Comparison of ENCODE assay signal across 13 cellular contexts in the genomic region with DNA sequence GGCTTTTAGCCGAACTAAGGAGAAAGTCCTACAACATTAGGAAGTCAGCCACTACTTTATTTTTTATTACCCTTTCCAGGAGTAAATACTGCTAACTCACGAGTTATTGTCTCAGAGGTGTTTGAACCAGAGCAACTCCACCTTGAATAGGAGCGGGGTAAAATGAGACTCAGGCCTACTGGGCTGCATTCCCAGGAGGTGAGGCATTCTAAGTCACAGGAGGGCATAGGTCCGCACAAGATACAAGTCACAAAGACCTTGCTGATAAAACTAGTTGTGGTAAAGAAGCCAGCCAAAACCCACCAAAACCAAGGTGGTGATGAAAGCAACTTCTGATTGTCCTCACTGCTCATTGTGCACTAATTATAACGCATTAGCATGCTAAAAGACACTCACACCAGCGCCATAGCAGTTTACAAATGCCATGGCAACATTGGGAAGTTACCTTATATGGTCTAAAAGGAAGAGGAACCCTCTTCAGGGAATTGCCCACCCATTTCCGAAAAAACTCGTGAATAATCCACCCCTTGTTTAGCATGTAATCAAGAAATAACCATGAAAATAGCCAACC.
"Had no signal": no experiment of that assay in that cellular context is flagged by ENCODE, and none has a peak within 500 bp of the region (broad histone marks: within the 10 kb centered on the region; RNA-seq: fewer than 3 reads in every experiment).

No MANE protein-coding gene starts in this region.

- ATAC-seq: activated CD4-positive, CD25-positive, alpha-beta regulatory T cell treated with anti-CD3 and anti-CD28 coated beads, Interleukin-2, amount 50 U/mL, for 24 hours; activated naive CD4-positive, alpha-beta T cell treated with anti-CD3 and anti-CD28 coated beads, Interleukin-2, amount 50 U/mL, for 72 hours; left ventricle myocardium superior; T-helper 17 cell had no signal

- H3K36me3 ChIP-seq: brain microvascular endothelial cell, esophagus muscularis mucosa, ovary, upper lobe of left lung had no signal

- H3K4me3 ChIP-seq: esophagus muscularis mucosa, ovary, upper lobe of left lung had no signal

- H3K27ac ChIP-seq: brain microvascular endothelial cell, esophagus muscularis mucosa, ovary, upper lobe of left lung had no signal

- H3K9me3 ChIP-seq: esophagus muscularis mucosa, ovary, upper lobe of left lung had no signal

- DNase-seq: activated effector memory CD4-positive, alpha-beta T cell treated with anti-CD3 and anti-CD28 coated beads, Interleukin-2, amount 50 U/mL, for 16 hours; activated T-cell treated with anti-CD3 and anti-CD28 coated beads, Interleukin-2, amount 50 U/mL, for 24 hours; amniotic stem cell; brain microvascular endothelial cell; dermis blood vessel endothelial cell; left ventricle myocardium superior; ovary; stimulated activated CD4-positive, alpha-beta T cell treated with anti-CD3 and anti-CD28 coated beads, Interleukin-4, amount 100 ng/mL, for 24 hours; T-helper 17 cell; upper lobe of left lung had no signal

- H3K27me3 ChIP-seq: brain microvascular endothelial cell, esophagus muscularis mucosa, ovary, upper lobe of left lung had no signal

- H3K4me1 ChIP-seq: esophagus muscularis mucosa, upper lobe of left lung had no signal
